Comparison of ENCODE assay signal across 8 cellular contexts in the genomic region with DNA sequence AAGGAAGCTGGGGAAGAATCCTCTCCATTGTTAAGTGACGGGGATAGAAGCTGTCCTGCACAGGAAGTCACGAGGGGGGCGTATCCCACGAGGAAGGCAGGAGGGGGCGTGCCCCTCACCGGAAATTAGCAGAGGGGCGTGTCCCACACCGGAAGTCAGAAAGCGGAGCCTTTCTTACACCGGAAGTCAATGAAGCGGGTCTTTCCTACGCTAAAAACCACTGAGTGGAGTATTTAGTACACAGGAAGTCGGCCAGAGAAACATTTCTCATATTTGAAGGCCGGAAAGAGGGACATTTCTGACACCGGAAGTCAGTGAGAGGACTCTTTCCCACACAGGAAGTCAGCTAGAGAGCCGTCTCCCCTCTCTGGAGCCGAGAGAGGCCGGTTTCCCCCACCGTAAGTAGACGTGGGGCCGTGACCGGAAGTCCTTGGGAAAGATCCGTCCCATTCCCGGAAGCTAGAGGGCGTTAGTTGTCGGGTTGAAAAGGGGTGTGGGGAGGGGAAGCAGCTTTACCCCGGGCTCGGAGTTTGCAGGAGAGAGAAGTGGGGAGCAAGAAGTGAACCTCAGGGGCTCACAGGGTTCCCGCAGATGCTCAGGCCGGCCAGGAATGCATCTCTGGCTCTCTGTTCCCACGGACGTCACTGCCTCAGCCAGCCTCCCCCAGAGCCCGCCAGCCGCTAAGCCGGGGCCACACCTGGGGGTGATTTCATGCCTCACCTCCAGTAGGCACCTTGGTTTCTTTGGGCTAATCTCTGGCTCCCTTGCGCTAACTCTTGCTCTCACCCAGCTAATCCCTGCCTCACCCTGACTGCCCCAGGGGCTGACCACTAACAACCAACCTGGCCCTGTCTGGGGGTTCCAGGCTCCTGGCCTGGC. TPM values are rescaled to one million over a fixed set of nuclear protein-coding genes. Genes with fewer than 3 reads are reported as not detected.
A peak's percentile ranks its signal among the peaks of the same experiment; 100 is the strongest.
DNase-seq lines count a peak whose midpoint lies in the region; ATAC-seq and TF ChIP-seq lines count a peak whose summit lies in the region.

No MANE protein-coding gene starts in this region.

- peak overlapping the region; percentile 30 for H4K8ac ChIP-seq in mesendoderm (ENCODE audit: low read depth, low read length)

- peak overlapping the region; percentile 84 for H3K4ac ChIP-seq in mesendoderm (ENCODE audit: low read depth, low read length)

- H3K79me1 ChIP-seq in mesendoderm (ENCODE audit: low read length), result peaks cover 5% of the 10 kb centered on the region

- peak overlapping the region; percentile 62 for H3K18ac ChIP-seq in mesendoderm (ENCODE audit: low read length)

- peaks cover 44% of the 10 kb centered on the region for H3K36me3 Mint-ChIP-seq in effector memory CD8-positive, alpha-beta T cell (ENCODE audit: insufficient read depth)

- peak overlapping the region; percentile 96 for H3K4me2 ChIP-seq in mesendoderm (ENCODE audit: low read length)

- TF ChIP-seq CTCF in HL-60 (IDR thresholded peaks at IDR 0.05; ENCODE audit: insufficient read depth, low read length), result no peak

- H3K27me3 ChIP-seq in HL-60 (ENCODE audit: insufficient read depth, poor library complexity, severe bottlenecking), result no peaks in the 10 kb centered on the region
- H3K27me3 ChIP-seq in mesendoderm (ENCODE audit: insufficient read depth, low read length, poor library complexity), result no peaks in the 10 kb centered on the region

- peak overlapping the region; percentile 91 for H3K27ac ChIP-seq in HL-60 (replicated peaks)
- H3K27ac ChIP-seq in mesendoderm (ENCODE audit: low read depth, low read length), result peak overlapping the region; percentile 88

- H2BK15ac ChIP-seq in mesendoderm (replicated peaks; ENCODE audit: low read depth), result no peak overlapping the region

- H3K79me2 ChIP-seq in mesendoderm (ENCODE audit: control insufficient read depth, insufficient read depth, low read length), result no peaks in the 10 kb centered on the region

- no peak overlapping the region for H2AK5ac ChIP-seq in mesendoderm (ENCODE audit: low read length)

- peak overlapping the region; percentile 93 for H3K9ac ChIP-seq in mesendoderm (ENCODE audit: low read length)

- peak overlapping the region; percentile 94 to 99 for H3K27ac Mint-ChIP-seq in effector memory CD8-positive, alpha-beta T cell

- no peaks in the 10 kb centered on the region for H3K9me3 Mint-ChIP-seq in effector memory CD8-positive, alpha-beta T cell

- peak overlapping the region; percentile 99 for H3K4me3 Mint-ChIP-seq in effector memory CD8-positive, alpha-beta T cell

- no CpG with 5 or more reads among the region's 36 CpGs for WGBS in mesendoderm (ENCODE audit: extremely low coverage, insufficient coverage, low lambda C conversion rate)

- H2BK5ac ChIP-seq in mesendoderm (ENCODE audit: low read length), result peak overlapping the region; percentile 51

- H3K4me3 ChIP-seq in HL-60 (replicated peaks; ENCODE audit: insufficient read depth, low read length) (peak overlapping the region; percentile 91), mesendoderm (ENCODE audit: low read length) (peak overlapping the region; percentile 76)

- H3K27me3 Mint-ChIP-seq in effector memory CD8-positive, alpha-beta T cell, result no peaks in the 10 kb centered on the region

- H3K36me3 ChIP-seq in mesendoderm (ENCODE audit: control insufficient read depth, insufficient read depth, low read length), result no peaks in the 10 kb centered on the region

- peak overlapping the region; percentile 7 for H3K23ac ChIP-seq in mesendoderm (ENCODE audit: low read length)

- no peak overlapping the region for H4K5ac ChIP-seq in mesendoderm (ENCODE audit: low read length)

- DNase-seq in COLO668 (lab: John Stamatoyannopoulos, UW; ENCODE audit: unreplicated experiment), result peak; percentile 90
- peak; percentile 97 to 98 for DNase-seq in HL-60 (ENCODE audit: low read depth in 1 of 2, low spot score in 1 of 2)
- peak; percentile 96 to 98 for DNase-seq in NOMO-1 (lab: John Stamatoyannopoulos, UW; ENCODE audit: unreplicated experiment in 2 of 2)
- peak; percentile 72 to 85 (median 81) for DNase-seq in activated CD8-positive, alpha-beta memory T cell treated with anti-CD3 and anti-CD28 coated beads for 48 hours (ENCODE audit: low read depth in 2 of 3, low spot score in 2 of 3)
- DNase-seq in effector memory CD8-positive, alpha-beta T cell, result peak; percentile 90 to 95 (median 92)
- peak; percentile 98 for DNase-seq in mesendoderm
- peak; percentile 81 for DNase-seq in stimulated activated CD8-positive, alpha-beta memory T cell treated with anti-CD3 and anti-CD28 coated beads, Interleukin-12 subunit alpha, Interleukin-12 subunit beta, amount 100 ng/mL, for 4 hours (ENCODE audit: low read depth)

- no peak overlapping the region for H2BK120ac ChIP-seq in mesendoderm (ENCODE audit: low read depth, low read length)

- peak overlapping the region; percentile 95 for H3K56ac ChIP-seq in mesendoderm (ENCODE audit: low read length)

- H3K4me1 ChIP-seq in mesendoderm (ENCODE audit: control insufficient read depth, low read depth, low read length), result peaks cover 8% of the 10 kb centered on the region

- peaks cover 75 to 79% of the 10 kb centered on the region in 2 donors for H3K4me1 Mint-ChIP-seq in effector memory CD8-positive, alpha-beta T cell (ENCODE audit: low read depth in 2 of 2)

- peak; percentile 50 for ATAC-seq in GM19455 (IDR thresholded peaks at IDR 0.05; ENCODE audit: unreplicated experiment)
- peak; percentile 71 for ATAC-seq in effector memory CD8-positive, alpha-beta T cell (replicated peaks)

RNA-seq across cellular contexts. Expression of gene MIAT, which starts 15.4 kb away (rescaled TPM):
- polyA plus RNA-seq in mesendoderm (2013, experiment 1 of 2), result 5.6 TPM
- 5.2 TPM for polyA plus RNA-seq in mesendoderm (2013, experiment 2 of 2)

RNA-seq across cellular contexts. Expression of gene CRYBA4, which starts 51.1 kb away (rescaled TPM):
- 0.72 TPM for polyA plus RNA-seq in mesendoderm (2013, experiment 1 of 2)
- 0.60 TPM for polyA plus RNA-seq in mesendoderm (2013, experiment 2 of 2)

RNA-seq across cellular contexts. Expression of gene CRYBB1, which starts 55.0 kb away (rescaled TPM):
- polyA plus RNA-seq in mesendoderm (2013, experiment 1 of 2), result 7.3 TPM
- 7.5 TPM for polyA plus RNA-seq in mesendoderm (2013, experiment 2 of 2)

Comparison
In these comparisons a context has a peak if more than half of its experiments do, and no peak if none do; other contexts are left out.
1. Peak in every context shown above with its lines: DNase-seq, ATAC-seq, H3K4me3 ChIP-seq and H3K27ac ChIP-seq.